ENCODE assay signal across 1 cellular context in genomic region chr14:35122696-35123387, GRCh38.
A peak's percentile ranks its signal among the peaks of the same experiment; 100 is the strongest.
TF ChIP-seq lines count a peak whose summit lies in the region.

No MANE protein-coding gene starts in this region.

TF ChIP-seq in HepG2, 621 proteins besides CTCF, POLR2A, EP300 and RAD21 (continued from another document and continues in another):
- TF ChIP-seq MXD3 (CRISPR knock-in tag; IDR thresholded peaks at IDR 0.05) = peak; percentile 20; the same call in 1 of the 2 replicates
- no peak; the same call in 1 of the 2 replicates for TF ChIP-seq NCOA1 (CRISPR knock-in tag; IDR thresholded peaks at IDR 0.05)
- no peak for TF ChIP-seq FOXK1 (CRISPR knock-in tag; IDR thresholded peaks at IDR 0.05; ENCODE audit: borderline replicate concordance, low read depth)
- TF ChIP-seq SIX1 (CRISPR knock-in tag; IDR thresholded peaks at IDR 0.05; ENCODE audit: borderline replicate concordance) = no peak
- TF ChIP-seq KMT2A (CRISPR knock-in tag; IDR thresholded peaks at IDR 0.05) = peak; percentile 87; the same call in 1 of the 2 replicates
- TF ChIP-seq PPARG (CRISPR knock-in tag; conservative IDR thresholded peaks at IDR 0.05) = 0 out of 2 replicates have a peak, but pooled peaks have one; percentile 34
- TF ChIP-seq BORCS8-MEF2B (CRISPR knock-in tag; IDR thresholded peaks at IDR 0.05) = peak; percentile 49
- no peak for TF ChIP-seq ZNF264 (CRISPR knock-in tag; IDR thresholded peaks at IDR 0.05)
- TF ChIP-seq BRF2 (CRISPR knock-in tag; IDR thresholded peaks at IDR 0.05) = peak; percentile 58; the same call in 1 of the 2 replicates
- no peak for TF ChIP-seq FOXK2 (IDR thresholded peaks at IDR 0.05)
- peak; percentile 75; the same call in 1 of the 2 replicates for TF ChIP-seq ZNF710 (CRISPR knock-in tag; IDR thresholded peaks at IDR 0.05; ENCODE audit: borderline replicate concordance)
- TF ChIP-seq TMF1 (CRISPR knock-in tag; IDR thresholded peaks at IDR 0.05; ENCODE audit: low read depth) = peak; percentile 58; the same call in 1 of the 2 replicates
- TF ChIP-seq THYN1 (CRISPR knock-in tag; IDR thresholded peaks at IDR 0.05; ENCODE audit: borderline replicate concordance, low read depth) = peak; percentile 70; the same call in 1 of the 2 replicates
- 0 out of 2 replicates have a peak, but pooled peaks have one; percentile 70 for TF ChIP-seq DMTF1 (CRISPR knock-in tag; IDR thresholded peaks at IDR 0.05)
- peak; percentile 39; the same call in 1 of the 2 replicates for TF ChIP-seq IRF2 (CRISPR knock-in tag; IDR thresholded peaks at IDR 0.05)
- TF ChIP-seq SMAD3 (CRISPR knock-in tag; IDR thresholded peaks at IDR 0.05) = 0 out of 2 replicates have a peak, but pooled peaks have one; percentile 24
- peak; percentile 16; the same call in 1 of the 2 replicates for TF ChIP-seq ZBTB46 (CRISPR knock-in tag; IDR thresholded peaks at IDR 0.05; ENCODE audit: borderline replicate concordance)
- peak; percentile 73; the same call in 1 of the 2 replicates for TF ChIP-seq ZBTB34 (CRISPR knock-in tag; IDR thresholded peaks at IDR 0.05)
- no peak; the same call in 1 of the 2 replicates for TF ChIP-seq ZNF275 (CRISPR knock-in tag; IDR thresholded peaks at IDR 0.05; ENCODE audit: borderline replicate concordance)
- peak; percentile 23; the same call in 1 of the 2 replicates for TF ChIP-seq GLI4 (CRISPR knock-in tag; IDR thresholded peaks at IDR 0.05; ENCODE audit: borderline replicate concordance)
- TF ChIP-seq ZNF160 (CRISPR knock-in tag; IDR thresholded peaks at IDR 0.05) = peak; percentile 6; the same call in 1 of the 2 replicates
- peak; percentile 8 for TF ChIP-seq RXRB (CRISPR knock-in tag; IDR thresholded peaks at IDR 0.05; ENCODE audit: borderline replicate concordance)
- peak; percentile 12; the same call in 1 of the 2 replicates for TF ChIP-seq CC2D1A (CRISPR knock-in tag; IDR thresholded peaks at IDR 0.05)
- TF ChIP-seq ZNF574 (CRISPR knock-in tag; IDR thresholded peaks at IDR 0.05) = no peak
- TF ChIP-seq ZNF761 (CRISPR knock-in tag; conservative IDR thresholded peaks at IDR 0.05) = peak; percentile 97
- peak; percentile 91; the same call in 1 of the 2 replicates for TF ChIP-seq ZNF724P (CRISPR knock-in tag; IDR thresholded peaks at IDR 0.05; ENCODE audit: borderline replicate concordance)
- no peak for TF ChIP-seq NFKB2 (CRISPR knock-in tag; IDR thresholded peaks at IDR 0.05; ENCODE audit: borderline replicate concordance)
- TF ChIP-seq ZNF749 (CRISPR knock-in tag; IDR thresholded peaks at IDR 0.05; ENCODE audit: borderline replicate concordance) = no peak; the same call in 1 of the 2 replicates
- TF ChIP-seq ZNF562 (CRISPR knock-in tag; IDR thresholded peaks at IDR 0.05; ENCODE audit: borderline replicate concordance) = no peak
- TF ChIP-seq ZSCAN31 (CRISPR knock-in tag; IDR thresholded peaks at IDR 0.05; ENCODE audit: low read depth) = peak; percentile 71; the same call in 1 of the 2 replicates
- TF ChIP-seq ZSCAN5A (CRISPR knock-in tag; IDR thresholded peaks at IDR 0.05; ENCODE audit: borderline replicate concordance) = no peak; the same call in 1 of the 2 replicates
- 0 out of 2 replicates have a peak, but pooled peaks have one; percentile 15 for TF ChIP-seq STAT6 (CRISPR knock-in tag; IDR thresholded peaks at IDR 0.05; ENCODE audit: borderline replicate concordance)
- peak; percentile 89; the same call in 1 of the 2 replicates for TF ChIP-seq ZNF550 (CRISPR knock-in tag; IDR thresholded peaks at IDR 0.05; ENCODE audit: borderline replicate concordance)
- TF ChIP-seq ESRRA (CRISPR knock-in tag; IDR thresholded peaks at IDR 0.05; ENCODE audit: low read depth) = peak; percentile 28; the same call in 1 of the 2 replicates
- 0 out of 2 replicates have a peak, but pooled peaks have one; percentile 81 for TF ChIP-seq ZNF280B (CRISPR knock-in tag; IDR thresholded peaks at IDR 0.05; ENCODE audit: borderline replicate concordance)
- peak; percentile 78; the same call in 1 of the 2 replicates for TF ChIP-seq MAZ (IDR thresholded peaks at IDR 0.05; ENCODE audit: borderline replicate concordance, low read depth, low read length)
- no peak; the same call in 1 of the 2 replicates for TF ChIP-seq MAZ (CRISPR knock-in tag; IDR thresholded peaks at IDR 0.05; ENCODE audit: low read depth)
- TF ChIP-seq ASH2L (IDR thresholded peaks at IDR 0.05; ENCODE audit: insufficient read length, low read depth, low read length) = peak; percentile 84
